In genomic region chr7:73995821-73996511, GRCh38 we compare ENCODE assay signal across 26 cellular contexts. TPM values are rescaled to one million over a fixed set of nuclear protein-coding genes. Genes with fewer than 3 reads are reported as not detected.
"Had no signal": no experiment of that assay in that cellular context is flagged by ENCODE, and none has a peak within 500 bp of the region (broad histone marks: within the 10 kb centered on the region; RNA-seq: fewer than 3 reads in every experiment).

No MANE protein-coding gene starts in this region.

- H3K4me1 ChIP-seq: foreskin keratinocyte had no signal

- H3K36me3 Mint-ChIP-seq: stimulated activated memory B cell treated with anti-CD40 and anti-IgM and Interleukin-4, amounts not matched to agents 10 μg/mL and 1 μg/mL and 100 μg/mL, for 72 hours; type B pancreatic cell had no signal

- ATAC-seq: activated CD8-positive, alpha-beta memory T cell treated with anti-CD3 and anti-CD28 coated beads, Interleukin-2, amount 10 ng/mL, durations not matched to agents 7 days and 5 days; activated CD8-positive, alpha-beta T cell treated with anti-CD3 and anti-CD28 coated beads for 36 hours; foreskin keratinocyte; lower lobe of right lung; mucosa of descending colon; sciatic nerve; stimulated activated memory B cell treated with anti-CD40 and anti-IgM and Interleukin-4, amounts not matched to agents 10 μg/mL and 1 μg/mL and 100 μg/mL, for 72 hours had no signal

- H3K9me3 ChIP-seq: ovary, suprapubic skin had no signal

- DNase-seq: activated CD4-positive, alpha-beta T cell treated with anti-CD3 and anti-CD28 coated beads, Interleukin-2, amount 10 ng/mL, durations not matched to agents 7 days and 5 days; activated CD4-positive, CD25-positive, alpha-beta regulatory T cell treated with anti-CD3 and anti-CD28 coated beads, Interleukin-2, amount 50 U/mL, for 72 hours; activated CD8-positive, alpha-beta memory T cell treated with anti-CD3 and anti-CD28 coated beads, Interleukin-2, amount 10 ng/mL, durations not matched to agents 7 days and 5 days; activated CD8-positive, alpha-beta T cell treated with anti-CD3 and anti-CD28 coated beads for 36 hours; activated gamma-delta T cell; activated naive CD4-positive, alpha-beta T cell treated with anti-CD3 and anti-CD28 coated beads, Interleukin-2, amount 50 U/mL, for 16 hours; activated T-cell treated with anti-CD3 and anti-CD28 coated beads for 4 hours; effector CD4-positive, alpha-beta T cell; foreskin keratinocyte; kidney; lower lobe of right lung; mesendoderm; naive B cell; ovary; stimulated activated CD4-positive, alpha-beta T cell treated with anti-CD3 and anti-CD28 coated beads, Interleukin-15, amount 100 ng/mL, for 24 hours; stomach; WERI-Rb-1 had no signal

- H3K27me3 ChIP-seq: foreskin keratinocyte, ovary, stomach, vagina had no signal

- H3K4me3 ChIP-seq: lower lobe of right lung, mucosa of descending colon, ovary, smooth muscle cell, stomach, suprapubic skin, vagina had no signal

- H3K4me3 Mint-ChIP-seq: activated CD4-positive, alpha-beta T cell treated with anti-CD3 and anti-CD28 coated beads, Interleukin-2, amount 10 ng/mL, durations not matched to agents 7 days and 5 days; activated CD8-positive, alpha-beta memory T cell treated with anti-CD3 and anti-CD28 coated beads, Interleukin-2, amount 10 ng/mL, durations not matched to agents 7 days and 5 days; activated CD8-positive, alpha-beta T cell treated with anti-CD3 and anti-CD28 coated beads for 36 hours; dendritic cell treated with granulocyte-macrophage colony-stimulating factor and Interleukin-4, amounts not matched to agents 40 ng/mL and 50 ng/mL, for 4 days; neural crest cell; stimulated activated memory B cell treated with anti-CD40 and anti-IgM and Interleukin-4, amounts not matched to agents 10 μg/mL and 1 μg/mL and 100 μg/mL, for 72 hours; type B pancreatic cell had no signal

- H3K36me3 ChIP-seq: lower lobe of right lung, ovary, stomach, suprapubic skin, vagina, WERI-Rb-1 had no signal

- H3K27ac Mint-ChIP-seq: activated CD4-positive, alpha-beta T cell treated with anti-CD3 and anti-CD28 coated beads, Interleukin-2, amount 10 ng/mL, durations not matched to agents 7 days and 5 days; activated CD8-positive, alpha-beta memory T cell treated with anti-CD3 and anti-CD28 coated beads, Interleukin-2, amount 10 ng/mL, durations not matched to agents 7 days and 5 days; activated CD8-positive, alpha-beta T cell treated with anti-CD3 and anti-CD28 coated beads for 36 hours; dendritic cell treated with granulocyte-macrophage colony-stimulating factor and Interleukin-4, amounts not matched to agents 40 ng/mL and 50 ng/mL, for 4 days; naive B cell; stimulated activated memory B cell treated with anti-CD40 and anti-IgM and Interleukin-4, amounts not matched to agents 10 μg/mL and 1 μg/mL and 100 μg/mL, for 72 hours; type B pancreatic cell had no signal

- H3K27me3 Mint-ChIP-seq: activated CD4-positive, alpha-beta T cell treated with anti-CD3 and anti-CD28 coated beads, Interleukin-2, amount 10 ng/mL, durations not matched to agents 7 days and 5 days; activated CD8-positive, alpha-beta memory T cell treated with anti-CD3 and anti-CD28 coated beads, Interleukin-2, amount 10 ng/mL, durations not matched to agents 7 days and 5 days; type B pancreatic cell had no signal

- H3K27ac ChIP-seq: foreskin keratinocyte, lower lobe of right lung, ovary, suprapubic skin, vagina, WERI-Rb-1 had no signal

- H3K4me1 Mint-ChIP-seq: activated CD4-positive, alpha-beta T cell treated with anti-CD3 and anti-CD28 coated beads, Interleukin-2, amount 10 ng/mL, durations not matched to agents 7 days and 5 days; activated CD8-positive, alpha-beta memory T cell treated with anti-CD3 and anti-CD28 coated beads, Interleukin-2, amount 10 ng/mL, durations not matched to agents 7 days and 5 days; naive B cell; neural crest cell; stimulated activated memory B cell treated with anti-CD40 and anti-IgM and Interleukin-4, amounts not matched to agents 10 μg/mL and 1 μg/mL and 100 μg/mL, for 72 hours had no signal

- H3K4me2 ChIP-seq: smooth muscle cell had no signal

RNA-seq across cellular contexts. Expression of gene ELN, which starts 32.0 kb away (rescaled TPM):
- total RNA-seq: activated CD4-positive, alpha-beta T cell treated with anti-CD3 and anti-CD28 coated beads, Interleukin-2, amount 10 ng/mL, durations not matched to agents 7 days and 5 days; activated CD8-positive, alpha-beta memory T cell treated with anti-CD3 and anti-CD28 coated beads, Interleukin-2, amount 10 ng/mL, durations not matched to agents 7 days and 5 days; activated CD8-positive, alpha-beta T cell treated with anti-CD3 and anti-CD28 coated beads for 36 hours; foreskin keratinocyte had no signal
- polyA plus RNA-seq: foreskin keratinocyte, smooth muscle cell had no signal
